8 cellular contexts compared by ENCODE assay signal in the genomic region with DNA sequence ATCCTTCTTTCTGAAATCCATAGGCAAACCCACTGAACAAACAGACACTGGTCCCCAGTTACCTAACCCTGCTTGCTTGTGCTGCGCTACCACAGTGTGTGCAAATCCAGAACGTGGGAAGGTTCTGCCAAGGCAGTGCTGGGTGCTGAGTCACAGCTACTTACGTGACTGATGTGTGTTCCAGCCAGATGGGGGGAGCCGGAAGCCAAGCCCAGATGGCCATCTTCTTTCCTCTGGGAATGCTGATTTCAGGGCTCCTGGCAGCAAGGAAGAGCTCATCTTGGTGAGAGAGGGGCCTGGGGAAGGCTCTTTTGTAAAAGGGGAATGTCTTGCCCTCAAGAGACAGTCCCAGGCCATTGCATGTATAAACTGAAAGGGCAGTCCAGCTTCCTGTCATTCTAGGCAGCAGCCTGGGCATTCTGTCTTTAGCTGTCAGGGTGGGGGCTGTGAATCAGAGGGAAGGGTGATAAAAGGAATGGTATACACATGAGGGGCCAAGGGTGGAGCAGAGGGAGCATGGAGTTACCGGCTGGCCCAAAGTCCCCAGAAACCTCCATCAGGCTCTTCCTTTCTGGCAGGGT. TPM values are rescaled to one million over a fixed set of nuclear protein-coding genes. Genes with fewer than 3 reads are reported as not detected.
DNase-seq lines count a peak whose midpoint lies in the region; ATAC-seq lines count a peak whose summit lies in the region.

No MANE protein-coding gene starts in this region.

- peak overlapping the region; percentile 40 for H3K27ac ChIP-seq in rectal smooth muscle tissue (ENCODE audit: low read depth, low read length)

- no peaks in the 10 kb centered on the region for H3K27me3 ChIP-seq in rectal smooth muscle tissue (ENCODE audit: control insufficient read depth, insufficient read depth, low read length)

- no peaks in the 10 kb centered on the region for H3K27me3 Mint-ChIP-seq in activated CD4-positive, alpha-beta memory T cell treated with anti-CD3 and anti-CD28 coated beads, Interleukin-2, amount 10 ng/mL, durations not matched to agents 7 days and 5 days

- H3K36me3 ChIP-seq in rectal smooth muscle tissue (ENCODE audit: control insufficient read depth, insufficient read depth, low read length) = peaks cover 69% of the 10 kb centered on the region

- no peak overlapping the region for H3K9ac ChIP-seq in rectal smooth muscle tissue (ENCODE audit: low read length)

- H3K36me3 Mint-ChIP-seq in activated CD4-positive, alpha-beta memory T cell treated with anti-CD3 and anti-CD28 coated beads, Interleukin-2, amount 10 ng/mL, durations not matched to agents 7 days and 5 days (ENCODE audit: low read depth) = peaks cover 74% of the 10 kb centered on the region

- H3K4me3 Mint-ChIP-seq in activated CD4-positive, alpha-beta memory T cell treated with anti-CD3 and anti-CD28 coated beads, Interleukin-2, amount 10 ng/mL, durations not matched to agents 7 days and 5 days = no peak overlapping the region

- H3K4me1 ChIP-seq in rectal smooth muscle tissue (ENCODE audit: control insufficient read depth, insufficient read depth, low read length) = peaks cover 40% of the 10 kb centered on the region

- DNase-seq in EH (ENCODE audit: low read depth) = peak; percentile 98
- DNase-seq in activated CD4-positive, alpha-beta memory T cell treated with anti-CD3 and anti-CD28 coated beads, Interleukin-2, amount 10 ng/mL, durations not matched to agents 7 days and 5 days = no peak
- DNase-seq in glomerular endothelial cell (ENCODE audit: extremely low read depth, low read depth, low spot score) = peak; percentile 75
- no peak for DNase-seq in NCI-H524 (lab: John Stamatoyannopoulos, UW)
- DNase-seq in AML-193 (lab: John Stamatoyannopoulos, UW) = no peak
- no peak for DNase-seq in NCI-H526 treated with DMSO at 0.1 percent for 48 hours (lab: John Stamatoyannopoulos, UW)

- no peak for ATAC-seq in HG03039 (IDR thresholded peaks at IDR 0.05; ENCODE audit: unreplicated experiment)

- H3K4me3 ChIP-seq in rectal smooth muscle tissue (ENCODE audit: low read length) = no peak overlapping the region

- H3K27ac Mint-ChIP-seq in activated CD4-positive, alpha-beta memory T cell treated with anti-CD3 and anti-CD28 coated beads, Interleukin-2, amount 10 ng/mL, durations not matched to agents 7 days and 5 days = peak overlapping the region; percentile 16

- POLR2A ChIA-PET in activated CD4-positive, alpha-beta memory T cell treated with anti-CD3 and anti-CD28 coated beads, Interleukin-2, amount 10 ng/mL, durations not matched to agents 7 days and 5 days (lab: Charles Lee) = interaction anchor here (1.4 to 2.1 kb wide), 2 partner anchors 8 to 18 kb away, joined by 6 to 11 read pairs; no protein-coding TSS in a partner anchor

- no peaks in the 10 kb centered on the region for H3K9me3 Mint-ChIP-seq in activated CD4-positive, alpha-beta memory T cell treated with anti-CD3 and anti-CD28 coated beads, Interleukin-2, amount 10 ng/mL, durations not matched to agents 7 days and 5 days

- CTCF ChIA-PET in activated CD4-positive, alpha-beta memory T cell treated with anti-CD3 and anti-CD28 coated beads, Interleukin-2, amount 10 ng/mL, durations not matched to agents 7 days and 5 days (lab: Charles Lee) = interaction anchor here (1.4 to 2.5 kb wide), 3 partner anchors 9 to 18 kb away, joined by 3 to 18 read pairs (median 4); no protein-coding TSS in a partner anchor

- peaks cover 41% of the 10 kb centered on the region for H3K4me1 Mint-ChIP-seq in activated CD4-positive, alpha-beta memory T cell treated with anti-CD3 and anti-CD28 coated beads, Interleukin-2, amount 10 ng/mL, durations not matched to agents 7 days and 5 days

RNA-seq across cellular contexts. Expression of a gene that starts 54.1 kb away (rescaled TPM):
- total RNA-seq in activated CD4-positive, alpha-beta memory T cell treated with anti-CD3 and anti-CD28 coated beads, Interleukin-2, amount 10 ng/mL, durations not matched to agents 7 days and 5 days = 100 to 1,000 TPM; 140 to 145 TPM
- total RNA-seq in glomerular endothelial cell = 191 and 196 TPM in 2 replicates

Comparison
In these comparisons a context has a peak if more than half of its experiments do, and no peak if none do; other contexts are left out.
1. DNase-seq: peak in EH (single experiment) and glomerular endothelial cell (single experiment); none in activated CD4-positive, alpha-beta memory T cell treated with anti-CD3 and anti-CD28 coated beads, Interleukin-2, amount 10 ng/mL, durations not matched to agents 7 days and 5 days (single experiment), NCI-H524 (0 of 2), AML-193 (0 of 2) and NCI-H526 treated with DMSO at 0.1 percent for 48 hours (single experiment).